ENCODE assay signal across 18 cellular contexts in the genomic region with DNA sequence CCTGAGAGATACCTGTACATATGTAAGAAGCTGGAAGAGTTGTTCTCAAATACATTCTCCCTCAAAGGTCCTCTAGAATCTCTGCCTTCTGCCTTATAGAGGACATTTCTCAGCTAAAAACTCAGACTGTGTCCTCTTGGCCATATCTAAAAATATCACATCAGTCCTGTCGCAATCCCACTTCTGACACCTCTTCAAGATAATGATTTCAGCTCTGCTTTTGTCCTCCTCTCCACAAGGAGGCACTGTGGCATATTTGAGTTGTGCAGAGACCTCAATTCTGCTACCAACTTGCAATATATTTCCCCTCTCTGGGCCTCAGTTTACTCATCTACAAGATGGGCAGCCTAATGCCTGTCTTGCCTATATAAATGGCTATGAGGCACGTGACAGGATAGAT. TPM values are rescaled to one million over a fixed set of nuclear protein-coding genes. Genes with fewer than 3 reads are reported as not detected.
A peak's percentile ranks its signal among the peaks of the same experiment; 100 is the strongest.
DNase-seq lines count a peak whose midpoint lies in the region; ATAC-seq and TF ChIP-seq lines count a peak whose summit lies in the region.
"Had no signal": no experiment of that assay in that cellular context is flagged by ENCODE, and none has a peak within 500 bp of the region (broad histone marks: within the 10 kb centered on the region; RNA-seq: fewer than 3 reads in every experiment).

No MANE protein-coding gene starts in this region.

- H3K36me3 ChIP-seq in cardiac muscle cell (no peaks in the 10 kb centered on the region), upper lobe of left lung (peaks cover 0 to 9% (median 4%) of the 10 kb centered on the region in 4 donors), MG63 (peaks cover 23% of the 10 kb centered on the region)
- H3K36me3 ChIP-seq: neutrophil had no signal

- TF ChIP-seq POLR2A in upper lobe of left lung (IDR thresholded peaks at IDR 0.05), result no peak

- H3K4me1 ChIP-seq in cardiac muscle cell (ENCODE audit: low read depth), result no peaks in the 10 kb centered on the region
- no peaks in the 10 kb centered on the region for H3K4me1 ChIP-seq in foreskin keratinocyte
- H3K4me1 ChIP-seq in upper lobe of left lung, result peaks cover 36 to 44% (median 41%) of the 10 kb centered on the region in 4 donors

- WGBS in upper lobe of left lung, 2 donors, result 80 to 83% methylated on average over 2 of the region's 2 CpGs

- no peak for ATAC-seq in Right ventricle myocardium inferior
- no peak for ATAC-seq in WTC11
- no peak for ATAC-seq in foreskin keratinocyte
- ATAC-seq in upper lobe of left lung (ENCODE audit: low FRiP score in 2 of 2), result no peak
- no peak for ATAC-seq in HG02588 (IDR thresholded peaks at IDR 0.05; ENCODE audit: unreplicated experiment)
- ATAC-seq: heart left ventricle, K562, left colon had no signal

- H3K36me3 Mint-ChIP-seq in WTC11, result peaks cover 24% of the 10 kb centered on the region; the same call in 1 of the 2 replicates
- peaks cover 23% of the 10 kb centered on the region for H3K36me3 Mint-ChIP-seq in activated naive CD4-positive, alpha-beta T cell treated with anti-CD3 and anti-CD28 coated beads, Interleukin-2, amount 10 ng/mL, durations not matched to agents 7 days and 5 days

- intact Hi-C loops in Right ventricle myocardium inferior (cut with DNase I), result no loop called here

- CTCF ChIA-PET in WTC11 (lab: Charles Lee), result interaction anchor here (0.8 to 6.2 kb wide), 15 partner anchors 8 to 240 kb away, joined by 3 to 54 read pairs (median 4); a partner anchor contains a TSS
- CTCF ChIA-PET in activated naive CD4-positive, alpha-beta T cell treated with anti-CD3 and anti-CD28 coated beads, Interleukin-2, amount 10 ng/mL, durations not matched to agents 7 days and 5 days (lab: Charles Lee), result interaction anchor here (0.9 to 3.2 kb wide), 4 partner anchors 11 to 60 kb away, joined by 3 to 12 read pairs (median 4); a partner anchor contains a TSS

- H3K27me3 ChIP-seq in cardiac muscle cell, result no peaks in the 10 kb centered on the region
- H3K27me3 ChIP-seq in foreskin keratinocyte, result no peaks in the 10 kb centered on the region
- H3K27me3 ChIP-seq in upper lobe of left lung, result peaks cover 0 to 3% (median 0%) of the 10 kb centered on the region in 4 donors
- H3K27me3 ChIP-seq in MG63, result no peaks in the 10 kb centered on the region; the same call in 1 of the 2 replicates

- no peak for TF ChIP-seq EP300 in upper lobe of left lung (IDR thresholded peaks at IDR 0.05)

- peaks cover 44% of the 10 kb centered on the region for H3K27me3 Mint-ChIP-seq in WTC11 (ENCODE audit: low read depth)
- H3K27me3 Mint-ChIP-seq in activated naive CD4-positive, alpha-beta T cell treated with anti-CD3 and anti-CD28 coated beads, Interleukin-2, amount 10 ng/mL, durations not matched to agents 7 days and 5 days, result peaks cover 34% of the 10 kb centered on the region

- H3K4me1 Mint-ChIP-seq in WTC11, result peaks cover 9% of the 10 kb centered on the region
- H3K4me1 Mint-ChIP-seq in activated naive CD4-positive, alpha-beta T cell treated with anti-CD3 and anti-CD28 coated beads, Interleukin-2, amount 10 ng/mL, durations not matched to agents 7 days and 5 days, result peaks cover 15% of the 10 kb centered on the region

- TF ChIP-seq CTCF in cardiac muscle cell (IDR thresholded peaks at IDR 0.05; ENCODE audit: low read depth, low read length), result peak; percentile 22
- no peak for TF ChIP-seq CTCF in WTC11 (IDR thresholded peaks at IDR 0.05)
- peak; percentile 11 for TF ChIP-seq CTCF in foreskin keratinocyte (conservative IDR thresholded peaks at IDR 0.05)
- peak in 5 of 6 experiments; percentile 17 to 26 (median 24) for TF ChIP-seq CTCF in upper lobe of left lung (IDR thresholded peaks at IDR 0.05)

- DNase-seq in cardiac muscle cell (ENCODE audit: low read depth in 1 of 2, low spot score in 1 of 2), result no peak
- no peak for DNase-seq in Right ventricle myocardium inferior (ENCODE audit: missing footprints)
- DNase-seq in WTC11 (ENCODE audit: low spot score), result no peak
- DNase-seq in foreskin keratinocyte, result no peak
- no peak for DNase-seq in upper lobe of left lung
- DNase-seq in MG63, result no peak
- DNase-seq in activated naive CD4-positive, alpha-beta T cell treated with anti-CD3 and anti-CD28 coated beads, Interleukin-2, amount 10 ng/mL, durations not matched to agents 7 days and 5 days, result no peak
- DNase-seq: activated CD4-positive, alpha-beta T cell treated with anti-CD3 and anti-CD28 coated beads, Interleukin-2, amount 50 U/mL, for 4 hours; activated naive CD4-positive, alpha-beta T cell; heart left ventricle; left colon; NCI-H2081 treated with DMSO at 0.1 percent for 48 hours; small intestine; T-helper 2 cell had no signal

- peaks cover 10% of the 10 kb centered on the region for H3K9me3 Mint-ChIP-seq in WTC11
- H3K9me3 Mint-ChIP-seq in activated naive CD4-positive, alpha-beta T cell treated with anti-CD3 and anti-CD28 coated beads, Interleukin-2, amount 10 ng/mL, durations not matched to agents 7 days and 5 days, result peaks cover 38% of the 10 kb centered on the region

- H3K9me3 ChIP-seq in cardiac muscle cell (ENCODE audit: low read depth) (no peaks in the 10 kb centered on the region), upper lobe of left lung (peaks cover 0 to 12% (median 4%) of the 10 kb centered on the region in 4 donors), MG63 (peaks cover 8% of the 10 kb centered on the region)

- POLR2A ChIA-PET in WTC11 (lab: Charles Lee), result interaction anchor here (0.8 to 2.0 kb wide), 3 partner anchors 10 to 18 kb away, joined by 3 to 6 read pairs (median 4); no protein-coding TSS in a partner anchor

- H3K27ac Mint-ChIP-seq in WTC11, result no peak overlapping the region
- H3K27ac Mint-ChIP-seq in activated naive CD4-positive, alpha-beta T cell treated with anti-CD3 and anti-CD28 coated beads, Interleukin-2, amount 10 ng/mL, durations not matched to agents 7 days and 5 days, result no peak overlapping the region

- H3K4me3 ChIP-seq in cardiac muscle cell (no peak overlapping the region), upper lobe of left lung (no peak overlapping the region), MG63 (no peak overlapping the region)
- H3K4me3 ChIP-seq: heart left ventricle, K562 had no signal

- peak overlapping the region; percentile 74; the same call in 1 of the 2 replicates for H3K4me3 Mint-ChIP-seq in WTC11
- no peak overlapping the region for H3K4me3 Mint-ChIP-seq in activated naive CD4-positive, alpha-beta T cell treated with anti-CD3 and anti-CD28 coated beads, Interleukin-2, amount 10 ng/mL, durations not matched to agents 7 days and 5 days

- H3K27ac ChIP-seq in cardiac muscle cell (no peak overlapping the region), foreskin keratinocyte (no peak overlapping the region), upper lobe of left lung (peak overlapping the region in 2 of 4 donors; percentile 69 to 70)
- H3K27ac ChIP-seq: heart left ventricle, neutrophil had no signal

TF ChIP-seq in WTC11, 78 proteins besides CTCF, POLR2A, EP300 and RAD21 (continues in another document):
- TF ChIP-seq FOXK1 (CRISPR knock-in tag; IDR thresholded peaks at IDR 0.05) (no peak), ATF1 (CRISPR knock-in tag; IDR thresholded peaks at IDR 0.05) (no peak)
- TF ChIP-seq, protein P1, sequence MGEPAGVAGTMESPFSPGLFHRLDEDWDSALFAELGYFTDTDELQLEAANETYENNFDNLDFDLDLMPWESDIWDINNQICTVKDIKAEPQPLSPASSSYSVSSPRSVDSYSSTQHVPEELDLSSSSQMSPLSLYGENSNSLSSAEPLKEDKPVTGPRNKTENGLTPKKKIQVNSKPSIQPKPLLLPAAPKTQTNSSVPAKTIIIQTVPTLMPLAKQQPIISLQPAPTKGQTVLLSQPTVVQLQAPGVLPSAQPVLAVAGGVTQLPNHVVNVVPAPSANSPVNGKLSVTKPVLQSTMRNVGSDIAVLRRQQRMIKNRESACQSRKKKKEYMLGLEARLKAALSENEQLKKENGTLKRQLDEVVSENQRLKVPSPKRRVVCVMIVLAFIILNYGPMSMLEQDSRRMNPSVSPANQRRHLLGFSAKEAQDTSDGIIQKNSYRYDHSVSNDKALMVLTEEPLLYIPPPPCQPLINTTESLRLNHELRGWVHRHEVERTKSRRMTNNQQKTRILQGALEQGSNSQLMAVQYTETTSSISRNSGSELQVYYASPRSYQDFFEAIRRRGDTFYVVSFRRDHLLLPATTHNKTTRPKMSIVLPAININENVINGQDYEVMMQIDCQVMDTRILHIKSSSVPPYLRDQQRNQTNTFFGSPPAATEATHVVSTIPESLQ (CRISPR knock-in tag; IDR thresholded peaks at IDR 0.05), result no peak

RNA-seq across cellular contexts. Expression of a gene that starts 16.6 kb away (rescaled TPM):
- total RNA-seq in cardiac muscle cell, result 49.3 and 93.9 TPM in 2 replicates
- 27.7 and 35.6 TPM in 2 replicates for polyA plus RNA-seq in cardiac muscle cell
- 10.0 TPM for total RNA-seq in Right ventricle myocardium inferior
- 11.4 to 16.0 TPM (median 14.8 TPM) in 3 replicates for total RNA-seq in WTC11 (2021)
- total RNA-seq in foreskin keratinocyte, result not detected in 2 replicates
- not detected in 2 replicates for polyA plus RNA-seq in foreskin keratinocyte
- 100 to 1,000 TPM in 1 of 6 donors, 10 to 100 TPM in 5; 11.9 to 103 (median 19.8) TPM for total RNA-seq in upper lobe of left lung
- 4.7 and 17.0 TPM in 2 replicates for total RNA-seq in MG63 (2014; rRNA removed; shearing (Covaris generic); ENCODE audit: low replicate concordance)

RNA-seq across cellular contexts. Expression of a gene that starts 16.7 kb away (rescaled TPM):
- total RNA-seq in cardiac muscle cell (0.03 and 0.18 TPM in 2 replicates), Right ventricle myocardium inferior (9.3 TPM), WTC11 (2021) (2.8 to 3.3 TPM (median 3.2 TPM) in 3 replicates), foreskin keratinocyte (0.07 and 0.11 TPM in 2 replicates), upper lobe of left lung (100 to 1,000 TPM in 4 of 6 donors, 10 to 100 TPM in 2; 47.3 to 246 (median 127) TPM)
- polyA plus RNA-seq in cardiac muscle cell (1.5 and 5.1 TPM in 2 replicates), foreskin keratinocyte (0.10 and 0.17 TPM in 2 replicates)
- total RNA-seq in MG63 (2014; rRNA removed; shearing (Covaris generic); ENCODE audit: low replicate concordance), result not detected in 2 replicates

RNA-seq across cellular contexts. Expression of a gene that starts 36.5 kb away (rescaled TPM):
- not detected in 2 replicates for total RNA-seq in cardiac muscle cell
- polyA plus RNA-seq in cardiac muscle cell, result not detected in 2 replicates
- not detected for total RNA-seq in Right ventricle myocardium inferior
- not detected in 3 replicates for total RNA-seq in WTC11 (2021)
- total RNA-seq in foreskin keratinocyte, result not detected in 2 replicates
- not detected in 2 replicates for polyA plus RNA-seq in foreskin keratinocyte
- not detected for total RNA-seq in upper lobe of left lung
- total RNA-seq in MG63 (2014; rRNA removed; shearing (Covaris generic); ENCODE audit: low replicate concordance), result not detected in 2 replicates
- total RNA-seq: heart left ventricle, K562, left colon, urinary bladder had no signal
- polyA plus RNA-seq: heart left ventricle, K562, small intestine, urinary bladder had no signal
